Comparison of ENCODE assay signal across 8 cellular contexts in genomic region chr2:109030870-109031480, GRCh38. TPM values are rescaled to one million over a fixed set of nuclear protein-coding genes. Genes with fewer than 3 reads are reported as not detected.
A peak's percentile ranks its signal among the peaks of the same experiment; 100 is the strongest.
DNase-seq lines count a peak whose midpoint lies in the region; ATAC-seq, FAIRE-seq and TF ChIP-seq lines count a peak whose summit lies in the region.

No MANE protein-coding gene starts in this region.

- H3K4me3 ChIP-seq in HFF-Myc (replicated peaks; ENCODE audit: low read depth, low read length): peak overlapping the region; percentile 12; the same call in 1 of the 2 replicates
- peak overlapping the region; percentile 51 for H3K4me3 ChIP-seq in iPS-15b (ENCODE audit: low read depth, low read length)

- H3K4me1 Mint-ChIP-seq in activated CD4-positive, alpha-beta memory T cell treated with anti-CD3 and anti-CD28 coated beads for 36 hours (ENCODE audit: low read depth): peaks cover 40% of the 10 kb centered on the region

- POLR2A ChIA-PET in activated CD4-positive, alpha-beta memory T cell treated with anti-CD3 and anti-CD28 coated beads for 36 hours (lab: Charles Lee): no interaction called here

- H3K9me3 ChIP-seq in iPS-15b (ENCODE audit: control insufficient read depth, insufficient read depth, low read length): no peaks in the 10 kb centered on the region

- H3K36me3 Mint-ChIP-seq in activated CD4-positive, alpha-beta memory T cell treated with anti-CD3 and anti-CD28 coated beads for 36 hours: peaks cover 3% of the 10 kb centered on the region

- peaks cover 9% of the 10 kb centered on the region for H3K4me1 ChIP-seq in iPS-15b (ENCODE audit: control insufficient read depth, insufficient read depth, low read length)

- no peaks in the 10 kb centered on the region for H3K27me3 Mint-ChIP-seq in activated CD4-positive, alpha-beta memory T cell treated with anti-CD3 and anti-CD28 coated beads for 36 hours

- FAIRE-seq in GM19239 (lab: Jason Lieb, UNC): no peak

- no peak for TF ChIP-seq CTCF in HFF-Myc (IDR thresholded peaks at IDR 0.05; ENCODE audit: low read depth, low read length, missing control alignments)

- intact Hi-C loops in activated CD4-positive, alpha-beta memory T cell treated with anti-CD3 and anti-CD28 coated beads for 36 hours (cut with micrococcal nuclease): loop anchor here (5.0 kb wide), 1 partner anchor 74 kb away; no protein-coding TSS in a partner anchor

- peaks cover 3% of the 10 kb centered on the region for H3K9me3 Mint-ChIP-seq in activated CD4-positive, alpha-beta memory T cell treated with anti-CD3 and anti-CD28 coated beads for 36 hours

- peak overlapping the region; percentile 75 for H3K4me3 Mint-ChIP-seq in activated CD4-positive, alpha-beta memory T cell treated with anti-CD3 and anti-CD28 coated beads for 36 hours

- no peaks in the 10 kb centered on the region for H3K36me3 ChIP-seq in iPS-15b (ENCODE audit: control insufficient read depth, insufficient read depth, low read length)

- H3K27me3 ChIP-seq in iPS-15b (ENCODE audit: control insufficient read depth, insufficient read depth, low read length): peaks cover 37% of the 10 kb centered on the region

- CTCF ChIA-PET in activated CD4-positive, alpha-beta memory T cell treated with anti-CD3 and anti-CD28 coated beads for 36 hours (lab: Charles Lee): no interaction called here

- no peak for DNase-seq in HFF-Myc (ENCODE audit: extremely low read depth, low read depth)
- peak; percentile 25 for DNase-seq in activated CD4-positive, alpha-beta memory T cell treated with anti-CD3 and anti-CD28 coated beads for 36 hours
- DNase-seq in stimulated activated CD4-positive, alpha-beta T cell treated with anti-CD3 and anti-CD28 coated beads, Interleukin-4, amount 100 ng/mL, for 1 hour: peak; percentile 30
- DNase-seq in LoVo (ENCODE audit: low spot score): no peak
- DNase-seq in GM19239 (ENCODE audit: insufficient read length, low spot score): no peak

- ATAC-seq in HG03342 (IDR thresholded peaks at IDR 0.05; ENCODE audit: unreplicated experiment) (no peak), GM18873 (IDR thresholded peaks at IDR 0.05; ENCODE audit: low FRiP score, unreplicated experiment) (no peak)

- H3K27ac Mint-ChIP-seq in activated CD4-positive, alpha-beta memory T cell treated with anti-CD3 and anti-CD28 coated beads for 36 hours: peak overlapping the region; percentile 38

- H3K9ac ChIP-seq in iPS-15b (ENCODE audit: low read depth, low read length): peak overlapping the region; percentile 47

RNA-seq across cellular contexts. Expression of gene EDAR, which starts 42.0 kb away (rescaled TPM):
- under 1 TPM; 0.31 to 0.36 TPM for total RNA-seq in activated CD4-positive, alpha-beta memory T cell treated with anti-CD3 and anti-CD28 coated beads for 36 hours

Comparison
In these comparisons a context has a peak if more than half of its experiments do, and no peak if none do; other contexts are left out.
1. DNase-seq: peak in activated CD4-positive, alpha-beta memory T cell treated with anti-CD3 and anti-CD28 coated beads for 36 hours (single experiment) and stimulated activated CD4-positive, alpha-beta T cell treated with anti-CD3 and anti-CD28 coated beads, Interleukin-4, amount 100 ng/mL, for 1 hour (single experiment); none in HFF-Myc (single experiment), LoVo (single experiment) and GM19239 (single experiment).